In genomic region chr6:39281312-39281980, GRCh38 we compare ENCODE assay signal across 20 cellular contexts. TPM values are rescaled to one million over a fixed set of nuclear protein-coding genes. Genes with fewer than 3 reads are reported as not detected.
A peak's percentile ranks its signal among the peaks of the same experiment; 100 is the strongest.
DNase-seq lines count a peak whose midpoint lies in the region; ATAC-seq and TF ChIP-seq lines count a peak whose summit lies in the region.
"Had no signal": no experiment of that assay in that cellular context is flagged by ENCODE, and none has a peak within 500 bp of the region (broad histone marks: within the 10 kb centered on the region; RNA-seq: fewer than 3 reads in every experiment).

No MANE protein-coding gene starts in this region.

- no peak overlapping the region for H3K27ac Mint-ChIP-seq in H9
- no peak overlapping the region for H3K27ac Mint-ChIP-seq in CD4-positive, alpha-beta memory T cell

- H4K91ac ChIP-seq in H9 (ENCODE audit: insufficient read length, low read depth, low read length), result no peak overlapping the region
- H4K91ac ChIP-seq in neuronal stem cell (ENCODE audit: low read depth, low read length, poor library complexity), result no peak overlapping the region

- H3K9ac ChIP-seq in H9 (ENCODE audit: extremely low read depth, insufficient read length, low read length), result no peak overlapping the region
- no peak overlapping the region for H3K9ac ChIP-seq in neuronal stem cell (ENCODE audit: low read depth, low read length, poor library complexity)
- H3K9ac ChIP-seq: GM23248 had no signal

- H3K14ac ChIP-seq in H9 (ENCODE audit: insufficient read depth, low read length) (no peak overlapping the region), neuronal stem cell (ENCODE audit: low read length) (no peak overlapping the region)

- H3K4me3 Mint-ChIP-seq in H9, result no peak overlapping the region
- H3K4me3 Mint-ChIP-seq in CD4-positive, alpha-beta memory T cell, result no peak overlapping the region

- no peak overlapping the region for H4K8ac ChIP-seq in H9 (replicated peaks; ENCODE audit: insufficient read length, low read depth, low read length)
- H4K8ac ChIP-seq in neuronal stem cell (ENCODE audit: low read depth, low read length), result no peak overlapping the region

- no peak overlapping the region for H3K4me2 ChIP-seq in H9 (ENCODE audit: insufficient read depth, insufficient read length, low read length)
- no peak overlapping the region for H3K4me2 ChIP-seq in neuronal stem cell (ENCODE audit: insufficient read depth, low read length, poor library complexity, severe bottlenecking)

- no peak overlapping the region for H2BK120ac ChIP-seq in H9 (ENCODE audit: low read depth, low read length, poor library complexity, severe bottlenecking)
- no peak overlapping the region for H2BK120ac ChIP-seq in neuronal stem cell (ENCODE audit: low read depth, low read length)

- CTCF ChIA-PET in CD4-positive, alpha-beta memory T cell (lab: Charles Lee; ENCODE audit: partially characterized antibody), result interaction anchor here (1.4 kb wide), 1 partner anchor 22 kb away, joined by 3 read pairs; no protein-coding TSS in a partner anchor

- no peak overlapping the region for H3K4ac ChIP-seq in H9 (ENCODE audit: low read depth, low read length)
- no peak overlapping the region for H3K4ac ChIP-seq in neuronal stem cell (ENCODE audit: low read length)

- H3K4me3 ChIP-seq in body of pancreas (no peak overlapping the region), right lobe of liver (no peak overlapping the region), neuronal stem cell (ENCODE audit: low read length in 2 of 2) (no peak overlapping the region)
- H3K4me3 ChIP-seq in CD4-positive, alpha-beta memory T cell (ENCODE audit: low read length in 2 of 2), result no peak overlapping the region
- H3K4me3 ChIP-seq: A549; BLaER1 treated with 17β-estradiol and CSF1 and Interleukin-3, amounts not matched to agents 10 nM and 100 nM; GM12878; GM23248 had no signal

- ATAC-seq in body of pancreas (peak; percentile 21), right lobe of liver (peak; percentile 75 to 82 (median 78))
- ATAC-seq: GM12878 had no signal

- intact Hi-C loops in body of pancreas (cut with DNase I) (no loop called here), right lobe of liver (cut with DNase I) (no loop called here)
- intact Hi-C loops in CD4-positive, alpha-beta memory T cell (cut with micrococcal nuclease), result no loop called here

- H3K4me1 ChIP-seq in H9 (ENCODE audit: insufficient read depth, low read length) (no peaks in the 10 kb centered on the region), body of pancreas (no peaks in the 10 kb centered on the region), right lobe of liver (peaks cover 0 to 46% (median 19%) of the 10 kb centered on the region in 4 donors), neuronal stem cell (ENCODE audit: control insufficient read depth in 2 of 2, insufficient read depth in 1 of 2, low read depth in 1 of 2, low read length in 2 of 2) (no peaks in the 10 kb centered on the region)
- no peaks in the 10 kb centered on the region for H3K4me1 ChIP-seq in CD4-positive, alpha-beta memory T cell (ENCODE audit: insufficient read depth, low read length)

- DNase-seq in H9 (no peak), body of pancreas (no peak), right lobe of liver (peak; percentile 82 to 97 (median 94)), neuronal stem cell (ENCODE audit: low spot score) (no peak), kidney glomerular epithelial cell (lab: John Stamatoyannopoulos, UW) (no peak), HUDEP-2 (lab: John Stamatoyannopoulos, UW; ENCODE audit: unreplicated experiment in 76 of 76) (no peak), NCI-H345 treated with DMSO at 0.1 percent for 48 hours (lab: John Stamatoyannopoulos, UW; ENCODE audit: unreplicated experiment) (no peak)
- no peak for DNase-seq in CD4-positive, alpha-beta memory T cell
- DNase-seq: DND-41, GM23248, KBM-7, NCI-H1436, NCI-H2029 treated with DMSO at 0.1 percent for 48 hours, NCI-H2171 treated with DMSO at 0.1 percent for 48 hours, NCI-H510A, NCI-H774, Right ventricle myocardium superior had no signal

- H3K27ac ChIP-seq in H9 (ENCODE audit: insufficient read length, low read depth, low read length), result no peak overlapping the region
- peak overlapping the region in 2 of 4 donors; percentile 67 to 75 for H3K27ac ChIP-seq in body of pancreas
- peak overlapping the region; percentile 44 to 83 (median 78) for H3K27ac ChIP-seq in right lobe of liver
- no peak overlapping the region for H3K27ac ChIP-seq in neuronal stem cell (replicated peaks; ENCODE audit: low read length)
- no peak overlapping the region for H3K27ac ChIP-seq in CD4-positive, alpha-beta memory T cell (ENCODE audit: low read depth, low read length)
- H3K27ac ChIP-seq: A549, GM23248 had no signal

- H4K20me1 ChIP-seq in H9 (ENCODE audit: control insufficient read depth, insufficient read depth, insufficient read length), result no peaks in the 10 kb centered on the region

- no peaks in the 10 kb centered on the region for H3K79me2 ChIP-seq in H9 (ENCODE audit: insufficient read depth, low read length)

- TF ChIP-seq CTCF in H9 (conservative IDR thresholded peaks at IDR 0.05) (no peak), body of pancreas (IDR thresholded peaks at IDR 0.05) (no peak), right lobe of liver (IDR thresholded peaks at IDR 0.05) (no peak)

- H3K79me1 ChIP-seq in H9 (ENCODE audit: insufficient read depth, low read depth, low read length, poor library complexity, severe bottlenecking), result no peaks in the 10 kb centered on the region
- no peaks in the 10 kb centered on the region for H3K79me1 ChIP-seq in neuronal stem cell (ENCODE audit: low read depth, low read length)

- H2BK12ac ChIP-seq in H9 (ENCODE audit: insufficient read length, low read depth, low read length) (no peak overlapping the region), neuronal stem cell (ENCODE audit: low read length) (no peak overlapping the region)

- H2AK5ac ChIP-seq in H9 (ENCODE audit: insufficient read length, low read length) (no peak overlapping the region), neuronal stem cell (ENCODE audit: low read depth, low read length) (no peak overlapping the region)

- H3K23me2 ChIP-seq in H9 (ENCODE audit: insufficient read length, low read depth, low read length, poor library complexity, severe bottlenecking), result no peaks in the 10 kb centered on the region

- H3K27me3 ChIP-seq in H9 (ENCODE audit: insufficient read depth, low read length) (no peaks in the 10 kb centered on the region), body of pancreas (no peaks in the 10 kb centered on the region), right lobe of liver (no peaks in the 10 kb centered on the region), neuronal stem cell (ENCODE audit: control insufficient read depth in 3 of 3, insufficient read depth in 3 of 3, low read depth in 1 of 3, low read length in 3 of 3) (peaks cover 0 to 34% (median 0%) of the 10 kb centered on the region in 3 experiments)
- no peaks in the 10 kb centered on the region for H3K27me3 ChIP-seq in CD4-positive, alpha-beta memory T cell (ENCODE audit: insufficient read depth, low read length)

- H3K23ac ChIP-seq in H9 (ENCODE audit: insufficient read length, low read depth, low read length) (no peak overlapping the region), neuronal stem cell (ENCODE audit: low read depth, low read length, poor library complexity) (no peak overlapping the region)

- no peak overlapping the region for H3K56ac ChIP-seq in H9 (ENCODE audit: insufficient read length, low read depth, low read length)

- H4K5ac ChIP-seq in H9 (ENCODE audit: insufficient read length, low read depth, low read length), result no peak overlapping the region

- H3K36me3 ChIP-seq in body of pancreas (replicated peaks in 1 of 2; ENCODE audit: insufficient read depth in 1 of 2, low read depth in 2 of 2), result no peaks in the 10 kb centered on the region
- H3K36me3 ChIP-seq in right lobe of liver, result no peaks in the 10 kb centered on the region
- H3K36me3 ChIP-seq in neuronal stem cell (replicated peaks in 1 of 2; ENCODE audit: control insufficient read depth in 2 of 2, insufficient read depth in 2 of 2, low read length in 2 of 2), result no peaks in the 10 kb centered on the region
- no peaks in the 10 kb centered on the region for H3K36me3 ChIP-seq in CD4-positive, alpha-beta memory T cell (ENCODE audit: insufficient read depth, low read length)
- H3K36me3 ChIP-seq: BLaER1 treated with 17β-estradiol and CSF1 and Interleukin-3, amounts not matched to agents 10 nM and 100 nM had no signal

- no peak overlapping the region for H3T11ph ChIP-seq in H9 (ENCODE audit: low read length)

- peaks cover 6% of the 10 kb centered on the region for H3K27me3 Mint-ChIP-seq in H9 (ENCODE audit: low read depth)
- peaks cover 1 to 12% of the 10 kb centered on the region in 2 donors for H3K27me3 Mint-ChIP-seq in CD4-positive, alpha-beta memory T cell

- H3K9me3 ChIP-seq in H9 (ENCODE audit: control insufficient read depth, low read depth, low read length) (no peaks in the 10 kb centered on the region), body of pancreas (no peaks in the 10 kb centered on the region), right lobe of liver (no peaks in the 10 kb centered on the region), neuronal stem cell (replicated peaks in 1 of 2; ENCODE audit: control insufficient read depth in 2 of 2, insufficient read depth in 1 of 2, low read depth in 1 of 2, low read length in 2 of 2) (no peaks in the 10 kb centered on the region)
- no peaks in the 10 kb centered on the region for H3K9me3 ChIP-seq in CD4-positive, alpha-beta memory T cell (ENCODE audit: control insufficient read depth in 1 of 2, low read length in 2 of 2)
- H3K9me3 ChIP-seq: A549; BLaER1 treated with 17β-estradiol and CSF1 and Interleukin-3, amounts not matched to agents 10 nM and 100 nM had no signal

- no peak overlapping the region for H2BK20ac ChIP-seq in H9 (ENCODE audit: low read depth, low read length, poor library complexity, severe bottlenecking)

- no CpG with 5 or more reads among the region's 11 CpGs for WGBS in H9 (ENCODE audit: extremely low coverage, insufficient read length, low lambda C conversion rate)
- 75% methylated on average over 10 to 11 of the region's 11 CpGs for WGBS in body of pancreas, 2 donors
- WGBS in right lobe of liver (ENCODE audit: insufficient coverage, low coverage, low lambda C conversion rate, missing lambda C conversion rate), result 20% methylated on average over 8 of the region's 11 CpGs
- WGBS in neuronal stem cell (ENCODE audit: extremely low coverage in 2 of 2, insufficient read length in 2 of 2, insufficient replicate concordance in 1 of 2), 2 donors, result no CpG with 5 or more reads among the region's 11 CpGs

- H2BK5ac ChIP-seq in H9 (ENCODE audit: insufficient read length, low read length) (no peak overlapping the region), neuronal stem cell (ENCODE audit: low read length) (no peak overlapping the region)

- POLR2A ChIA-PET in CD4-positive, alpha-beta memory T cell (lab: Charles Lee; ENCODE audit: partially characterized antibody), result no interaction called here

- no peak overlapping the region for H2BK15ac ChIP-seq in H9 (ENCODE audit: low read depth, low read length)
- no peak overlapping the region for H2BK15ac ChIP-seq in neuronal stem cell (ENCODE audit: low read length)

- no peak overlapping the region for H2AFZ ChIP-seq in H9 (ENCODE audit: low read length)
- no peak overlapping the region for H2AFZ ChIP-seq in neuronal stem cell (ENCODE audit: low read length)
- H2AFZ ChIP-seq: GM23248 had no signal

- no peaks in the 10 kb centered on the region; a peak in 1 of 7 replicates for H3K36me3 Mint-ChIP-seq in H9 (ENCODE audit: insufficient read depth in 1 of 3, low read depth in 3 of 3)
- no peaks in the 10 kb centered on the region for H3K36me3 Mint-ChIP-seq in CD4-positive, alpha-beta memory T cell

- H3K18ac ChIP-seq in H9 (ENCODE audit: insufficient read length, low read depth, low read length) (peak overlapping the region; percentile 11), neuronal stem cell (ENCODE audit: low read length) (peak overlapping the region; percentile 42)

- no peak for TF ChIP-seq POLR2A in body of pancreas (IDR thresholded peaks at IDR 0.05)
- peak; percentile 55 for TF ChIP-seq POLR2A in right lobe of liver (IDR thresholded peaks at IDR 0.05)

- H3K9me3 Mint-ChIP-seq in H9, result no peaks in the 10 kb centered on the region; a peak in 1 of 5 replicates
- no peaks in the 10 kb centered on the region for H3K9me3 Mint-ChIP-seq in CD4-positive, alpha-beta memory T cell

- peaks cover 22 to 25% of the 10 kb centered on the region in 2 experiments for H3K4me1 Mint-ChIP-seq in H9
- H3K4me1 Mint-ChIP-seq in CD4-positive, alpha-beta memory T cell, result peaks cover 0 to 1% (median 0%) of the 10 kb centered on the region in 4 donors

RNA-seq across cellular contexts. Expression of gene KCNK17, which starts 32.8 kb away (rescaled TPM):
- total RNA-seq in H9 (2021) (1.2 and 1.3 TPM in 2 replicates), body of pancreas (1 to 10 TPM; 1.6 to 2.3 TPM), right lobe of liver (under 1 TPM in 5 of 6 experiments, not detected in 1; 0.31 to 0.77 (median 0.39) TPM)
- polyA plus RNA-seq in neuronal stem cell (2013, experiment 1 of 2), result 0.33 TPM
- 0.22 TPM for polyA plus RNA-seq in neuronal stem cell (2013, experiment 2 of 2)
- not detected for total RNA-seq in CD4-positive, alpha-beta memory T cell
- polyA plus RNA-seq in CD4-positive, alpha-beta memory T cell, result not detected
- total RNA-seq: GM12878, GM23248, Right ventricle myocardium superior had no signal
- polyA plus RNA-seq: A549, GM12878, GM23248 had no signal

RNA-seq across cellular contexts. Expression of gene KCNK16, which starts 41.1 kb away (rescaled TPM):
- total RNA-seq in H9 (2021) (not detected in 2 replicates), body of pancreas (1 to 10 TPM in 1 of 2 donors, not detected in 1; 2.9 TPM), right lobe of liver (not detected)
- polyA plus RNA-seq in neuronal stem cell (2013, experiment 1 of 2), result not detected
- not detected for polyA plus RNA-seq in neuronal stem cell (2013, experiment 2 of 2)
- total RNA-seq in CD4-positive, alpha-beta memory T cell, result not detected
- polyA plus RNA-seq in CD4-positive, alpha-beta memory T cell, result not detected
- total RNA-seq: GM12878, GM23248, Right ventricle myocardium superior had no signal
- polyA plus RNA-seq: A549, GM12878, GM23248 had no signal

RNA-seq across cellular contexts. Expression of gene KCNK5, which starts 52.2 kb away (rescaled TPM):
- 30.0 and 31.8 TPM in 2 replicates for total RNA-seq in H9 (2021)
- total RNA-seq in body of pancreas, result 10 to 100 TPM; 16.9 to 31.0 TPM
- total RNA-seq in right lobe of liver, result 10 to 100 TPM in 2 of 6 experiments, 1 to 10 TPM in 4; 3.2 to 54.3 (median 6.7) TPM
- 4.8 TPM for polyA plus RNA-seq in neuronal stem cell (2013, experiment 1 of 2)
- 4.9 TPM for polyA plus RNA-seq in neuronal stem cell (2013, experiment 2 of 2)
- total RNA-seq in CD4-positive, alpha-beta memory T cell, result under 1 TPM; 0.79 to 0.83 TPM
- under 1 TPM in 1 of 2 donors, not detected in 1; 0.17 TPM for polyA plus RNA-seq in CD4-positive, alpha-beta memory T cell
- total RNA-seq: GM23248 had no signal
- polyA plus RNA-seq: GM23248 had no signal

Comparison
In these comparisons a context has a peak if more than half of its experiments do, and no peak if none do; other contexts are left out.
1. DNase-seq: peak in right lobe of liver (3 of 3); none in H9 (single experiment), body of pancreas (0 of 4), neuronal stem cell (single experiment), CD4-positive, alpha-beta memory T cell (0 of 5), kidney glomerular epithelial cell (single experiment), HUDEP-2 (0 of 76) and NCI-H345 treated with DMSO at 0.1 percent for 48 hours (single experiment).
2. H3K27ac ChIP-seq: peak in right lobe of liver (3 of 3); none in H9 (single experiment), neuronal stem cell (single experiment) and CD4-positive, alpha-beta memory T cell (single experiment).